14 cellular contexts compared by ENCODE assay signal in the genomic region with DNA sequence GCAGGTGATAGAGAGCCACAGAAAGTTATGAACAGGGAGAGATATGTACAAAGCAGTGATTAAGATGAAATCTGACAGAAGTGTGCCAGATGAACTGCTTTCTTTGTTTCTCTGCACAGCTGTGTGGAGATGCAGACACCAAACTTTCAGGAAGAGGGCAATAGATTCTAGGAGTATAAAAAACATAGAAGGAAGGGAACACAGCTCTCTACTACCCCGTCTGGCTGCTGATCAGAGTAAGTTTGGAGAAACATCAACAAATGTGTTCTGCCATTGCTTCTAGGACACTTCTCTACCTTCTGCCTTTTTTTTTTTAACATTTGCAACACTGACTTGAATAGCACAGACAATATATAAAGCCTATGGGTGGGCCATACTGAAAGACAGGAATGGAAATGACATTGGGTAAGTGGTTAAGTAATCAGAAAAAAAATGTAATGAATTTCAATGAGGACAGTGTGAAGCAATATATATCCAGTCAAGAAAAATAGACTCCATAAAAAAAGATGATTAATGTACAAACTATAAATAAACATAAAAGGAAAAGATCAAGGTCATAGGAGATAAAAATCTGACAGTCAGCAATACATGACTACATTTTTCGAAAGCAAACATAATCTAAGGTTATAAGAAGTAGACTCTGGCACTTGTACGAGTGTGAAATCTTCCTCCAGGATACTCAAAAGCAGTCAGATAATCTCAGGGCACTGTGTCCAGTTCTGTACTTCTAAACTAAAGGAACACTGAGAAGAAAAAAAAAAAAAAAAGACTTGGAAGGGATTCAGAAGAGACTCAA. TPM values are rescaled to one million over a fixed set of nuclear protein-coding genes. Genes with fewer than 3 reads are reported as not detected.
A peak's percentile ranks its signal among the peaks of the same experiment; 100 is the strongest.
DNase-seq lines count a peak whose midpoint lies in the region; ATAC-seq and TF ChIP-seq lines count a peak whose summit lies in the region.
"Had no signal": no experiment of that assay in that cellular context is flagged by ENCODE, and none has a peak within 500 bp of the region (broad histone marks: within the 10 kb centered on the region; RNA-seq: fewer than 3 reads in every experiment).

No MANE protein-coding gene starts in this region.

- H3K27ac ChIP-seq in heart left ventricle (peak overlapping the region in 1 of 12 donors; percentile 51), heart right ventricle (no peak overlapping the region), uterus (peak overlapping the region; percentile 59 to 66)

- H3K27me3 ChIP-seq in heart left ventricle = no peaks in the 10 kb centered on the region
- H3K27me3 ChIP-seq in heart right ventricle = no peaks in the 10 kb centered on the region
- no peaks in the 10 kb centered on the region for H3K27me3 ChIP-seq in uterus

- WGBS in heart left ventricle, 4 donors = 42 to 66% (median 54%) methylated on average over 3 of the region's 3 CpGs
- WGBS in heart right ventricle, 2 donors = 52 to 61% methylated on average over 3 of the region's 3 CpGs

- peaks cover 28% of the 10 kb centered on the region for H3K36me3 Mint-ChIP-seq in mesothelial cell of epicardium

- H3K36me3 ChIP-seq in heart left ventricle = peaks cover 0 to 37% (median 25%) of the 10 kb centered on the region in 9 donors
- H3K36me3 ChIP-seq in heart right ventricle = peaks cover 0 to 55% (median 12%) of the 10 kb centered on the region in 9 donors
- H3K36me3 ChIP-seq in uterus = no peaks in the 10 kb centered on the region

- no peaks in the 10 kb centered on the region for H3K27me3 Mint-ChIP-seq in mesothelial cell of epicardium (ENCODE audit: low read depth)
- H3K27me3 Mint-ChIP-seq: B cell had no signal

- TF ChIP-seq POLR2A in heart left ventricle (IDR thresholded peaks at IDR 0.05) (no peak), uterus (IDR thresholded peaks at IDR 0.05) (no peak)

- DNase-seq in heart left ventricle = no peak
- DNase-seq in heart right ventricle = no peak
- peak; percentile 59 for DNase-seq in dermis blood vessel endothelial cell
- no peak for DNase-seq in mesothelial cell of epicardium (ENCODE audit: low spot score in 2 of 2, unreplicated experiment in 2 of 2)
- no peak for DNase-seq in uterus
- DNase-seq in HuH-7 (ENCODE audit: low spot score) = no peak
- DNase-seq in NCI-H345 (lab: John Stamatoyannopoulos, UW) = no peak
- DNase-seq in amygdala (lab: John Stamatoyannopoulos, UW) = no peak
- DNase-seq: activated T-cell treated with anti-CD3 and anti-CD28 coated beads, Interleukin-2, amount 50 U/mL, for 48 hours; GF-D8; GOT3; RPMI8226 had no signal

- H3K4me1 Mint-ChIP-seq in mesothelial cell of epicardium = peaks cover 25% of the 10 kb centered on the region
- H3K4me1 Mint-ChIP-seq: B cell; stimulated activated effector memory CD8-positive, alpha-beta T cell treated with anti-CD3 and anti-CD28 coated beads, Interleukin-12 subunit alpha, Interleukin-12 subunit beta, amount 100 ng/mL, for 72 hours had no signal

- ATAC-seq in heart left ventricle (peak in 3 of 4 donors; percentile 39 to 64 (median 41)), heart right ventricle (no peak)
- ATAC-seq: stimulated activated effector memory CD8-positive, alpha-beta T cell treated with anti-CD3 and anti-CD28 coated beads, Interleukin-12 subunit alpha, Interleukin-12 subunit beta, amount 100 ng/mL, for 72 hours had no signal

- no peak overlapping the region for H3K4me3 Mint-ChIP-seq in mesothelial cell of epicardium
- H3K4me3 Mint-ChIP-seq: B cell; stimulated activated effector memory CD8-positive, alpha-beta T cell treated with anti-CD3 and anti-CD28 coated beads, Interleukin-12 subunit alpha, Interleukin-12 subunit beta, amount 100 ng/mL, for 72 hours had no signal

- peaks cover 0 to 7% (median 0%) of the 10 kb centered on the region in 12 donors for H3K4me1 ChIP-seq in heart left ventricle
- peaks cover 0 to 13% (median 4%) of the 10 kb centered on the region in 9 donors for H3K4me1 ChIP-seq in heart right ventricle
- peaks cover 0 to 2% of the 10 kb centered on the region in 2 donors for H3K4me1 ChIP-seq in uterus

- peaks cover 0 to 3% (median under 1%) of the 10 kb centered on the region in 12 donors for H3K9me3 ChIP-seq in heart left ventricle
- H3K9me3 ChIP-seq in heart right ventricle = peaks cover 0 to 6% (median 0%) of the 10 kb centered on the region in 11 donors
- no peaks in the 10 kb centered on the region for H3K9me3 ChIP-seq in uterus

- TF ChIP-seq CTCF in heart left ventricle (IDR thresholded peaks at IDR 0.05) (peak in 2 of 12 donors; percentile 4 to 16), heart right ventricle (IDR thresholded peaks at IDR 0.05) (peak in 2 of 9 donors; percentile 14 to 28), mesothelial cell of epicardium (IDR thresholded peaks at IDR 0.05; ENCODE audit: unreplicated experiment) (no peak), uterus (IDR thresholded peaks at IDR 0.05) (peak in 2 of 4 experiments; percentile 17 to 20)

- H3K27ac Mint-ChIP-seq in mesothelial cell of epicardium = peak overlapping the region; percentile 81
- H3K27ac Mint-ChIP-seq: B cell; stimulated activated effector memory CD8-positive, alpha-beta T cell treated with anti-CD3 and anti-CD28 coated beads, Interleukin-12 subunit alpha, Interleukin-12 subunit beta, amount 100 ng/mL, for 72 hours had no signal

- H3K9me3 Mint-ChIP-seq in mesothelial cell of epicardium = peaks cover 15% of the 10 kb centered on the region

- H3K4me3 ChIP-seq in heart left ventricle = no peak overlapping the region
- no peak overlapping the region for H3K4me3 ChIP-seq in heart right ventricle
- H3K4me3 ChIP-seq in uterus = no peak overlapping the region

- intact Hi-C loops in heart left ventricle (cut with DNase I) (loop anchor here in 6 of 10 donors (2.0 to 10.0 kb wide), 7 partner anchors 46 to 1061 kb away; a partner anchor contains a TSS), heart right ventricle (cut with DNase I) (loop anchor here in 6 of 10 donors (2.0 to 5.0 kb wide), 4 partner anchors 23 to 486 kb away; no protein-coding TSS in a partner anchor), uterus (cut with DNase I; ENCODE audit: low total_unique reads) (no loop called here)

RNA-seq across cellular contexts. Expression of a gene that starts 21.4 kb away (rescaled TPM):
- total RNA-seq in heart left ventricle = 1 to 10 TPM; 2.1 to 4.9 (median 3.3) TPM
- polyA plus RNA-seq in heart left ventricle = 1 to 10 TPM; 1.4 to 2.4 TPM
- total RNA-seq in heart right ventricle = 1 to 10 TPM; 2.3 to 5.0 (median 3.2) TPM
- 1 to 10 TPM; 1.5 to 2.0 TPM for polyA plus RNA-seq in heart right ventricle
- total RNA-seq in dermis blood vessel endothelial cell = 2.4 and 2.8 TPM in 2 replicates
- total RNA-seq in mesothelial cell of epicardium = 9.5 to 10.6 TPM (median 9.9 TPM) in 3 replicates
- total RNA-seq in uterus = 1 to 10 TPM in 2 of 4 donors, under 1 TPM in 2; 0.51 to 7.3 (median 2.9) TPM

RNA-seq across cellular contexts. Expression of a gene that starts 21.5 kb away (rescaled TPM):
- total RNA-seq in heart left ventricle (10 to 100 TPM; 10.9 to 16.1 (median 13.4) TPM), heart right ventricle (10 to 100 TPM; 10.9 to 16.5 (median 13.0) TPM), dermis blood vessel endothelial cell (28.4 and 29.5 TPM in 2 replicates), mesothelial cell of epicardium (33.6 to 35.0 TPM (median 33.7 TPM) in 3 replicates), uterus (10 to 100 TPM in 3 of 4 donors, 1 to 10 TPM in 1; 8.7 to 55.2 (median 28.1) TPM)
- polyA plus RNA-seq in heart left ventricle (1 to 10 TPM; 5.4 to 9.5 TPM), heart right ventricle (1 to 10 TPM; 5.7 to 6.7 TPM)

Comparison
In these comparisons a context has a peak if more than half of its experiments do, and no peak if none do; other contexts are left out.
1. ATAC-seq: peak in heart left ventricle (3 of 4); none in heart right ventricle (0 of 8).
2. H3K27ac ChIP-seq: peak in uterus (2 of 2); none in heart right ventricle (0 of 10).